Comparison of ENCODE assay signal across 28 cellular contexts in genomic region chr3:167095976-167096375, GRCh38.
"Had no signal": no experiment of that assay in that cellular context is flagged by ENCODE, and none has a peak within 500 bp of the region (broad histone marks: within the 10 kb centered on the region; RNA-seq: fewer than 3 reads in every experiment).

No MANE protein-coding gene starts in this region.

- DNase-seq: activated CD4-positive, alpha-beta T cell treated with anti-CD3 and anti-CD28 coated beads for 4 hours; activated CD4-positive, alpha-beta T cell treated with anti-CD3 and anti-CD28 coated beads, Interleukin-2, amount 50 U/mL, for 4 hours; activated CD8-positive, alpha-beta memory T cell treated with anti-CD3 and anti-CD28 coated beads, Interleukin-2, amount 50 U/mL, for 48 hours; activated CD8-positive, alpha-beta T cell treated with anti-CD3 and anti-CD28 coated beads, Interleukin-2, amount 10 ng/mL, durations not matched to agents 7 days and 5 days; activated naive CD4-positive, alpha-beta T cell treated with anti-CD3 and anti-CD28 coated beads, Interleukin-2, amount 50 U/mL, for 16 hours; activated naive CD8-positive, alpha-beta T cell treated with anti-CD3 and anti-CD28 coated beads, Interleukin-2, amount 10 ng/mL, durations not matched to agents 7 days and 5 days; activated T-cell treated with anti-CD3 and anti-CD28 coated beads, Interleukin-2, amount 50 U/mL, for 1 hour; adrenal gland; aorta; brain microvascular endothelial cell; cerebellar nuclear complex; NCI-H1105 treated with DMSO at 0.1 percent for 48 hours; NCI-H1436 treated with DMSO at 0.1 percent for 48 hours; NCI-H187; NCI-H2081; NCI-H2227 treated with DMSO at 0.1 percent for 48 hours; NCI-H510A treated with DMSO at 0.1 percent for 48 hours; NCI-H69; NK-92 treated with Interleukin-12 subunit alpha and Interleukin-12 subunit beta, amount 100 ng/mL, for 24 hours; OCI-M1; Peyer's patch; Right ventricle myocardium superior; SJCRH30; SK-N-SH; T-helper 1 cell; WERI-Rb-1 had no signal

- H3K27me3 ChIP-seq: adrenal gland, brain microvascular endothelial cell, cardiac muscle cell, Peyer's patch, SJCRH30 had no signal

- ATAC-seq: activated CD8-positive, alpha-beta T cell treated with anti-CD3 and anti-CD28 coated beads, Interleukin-2, amount 10 ng/mL, durations not matched to agents 7 days and 5 days had no signal

- H3K4me1 ChIP-seq: adrenal gland, Peyer's patch, SJCRH30 had no signal

- H3K27ac ChIP-seq: adrenal gland, brain microvascular endothelial cell, cardiac muscle cell, Peyer's patch, RWPE1, SJCRH30, WERI-Rb-1 had no signal

- H3K4me3 ChIP-seq: adrenal gland, cardiac muscle cell, Peyer's patch, SJCRH30 had no signal

- H3K9me3 ChIP-seq: adrenal gland, Peyer's patch, SJCRH30, SK-N-SH had no signal

- H3K36me3 ChIP-seq: adrenal gland, brain microvascular endothelial cell, cardiac muscle cell, Peyer's patch, SJCRH30, WERI-Rb-1 had no signal
